In the genomic region with DNA sequence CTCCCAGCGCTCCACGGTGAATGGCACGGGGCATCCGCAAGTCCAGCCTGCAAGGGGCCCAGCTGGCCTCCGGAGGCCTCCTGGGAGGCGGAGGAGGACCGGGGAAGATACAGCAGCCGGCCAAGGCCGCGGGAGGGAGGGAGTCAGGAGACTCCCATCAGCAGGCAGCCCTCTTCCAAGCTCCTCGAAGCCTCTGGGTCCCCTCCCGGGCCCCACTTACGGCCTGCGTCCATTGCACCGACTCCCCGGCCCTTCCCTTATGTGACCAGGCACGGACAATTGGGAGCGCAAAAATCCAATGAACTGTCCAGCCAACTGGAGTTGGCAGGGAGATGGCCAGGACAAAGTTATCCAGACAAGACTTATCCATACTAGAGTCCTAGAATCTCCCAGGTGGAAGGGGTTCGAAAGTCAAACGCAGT, we compare ENCODE assay signal across 8 cellular contexts. TPM values are rescaled to one million over a fixed set of nuclear protein-coding genes. Genes with fewer than 3 reads are reported as not detected.
DNase-seq lines count a peak whose midpoint lies in the region; ATAC-seq and TF ChIP-seq lines count a peak whose summit lies in the region.

No MANE protein-coding gene starts in this region.

- peak overlapping the region; percentile 87 to 99 (median 96) for H3K4me3 Mint-ChIP-seq in CD8-positive, alpha-beta memory T cell
- H3K4me3 Mint-ChIP-seq in naive thymus-derived CD4-positive, alpha-beta T cell = peak overlapping the region; percentile 87 to 99 (median 96)

- no TSS peak for BruUV-seq in OCI-LY7 (replicated peaks; lab: Mats Ljungman, UMichigan)

- H2AFZ ChIP-seq in OCI-LY7 (ENCODE audit: low read length) = peak overlapping the region; percentile 95

- H3K27ac Mint-ChIP-seq in CD8-positive, alpha-beta memory T cell = peak overlapping the region in 7 of 8 donors; percentile 23 to 83 (median 53)
- peak overlapping the region in 8 of 9 donors; percentile 67 to 93 (median 84) for H3K27ac Mint-ChIP-seq in naive thymus-derived CD4-positive, alpha-beta T cell

- H3K79me2 ChIP-seq in OCI-LY7 (ENCODE audit: insufficient read depth, low read depth, low read length) = no peaks in the 10 kb centered on the region

- H3K36me3 ChIP-seq in CD8-positive, alpha-beta memory T cell (ENCODE audit: insufficient read depth, low read length) = no peaks in the 10 kb centered on the region
- no peaks in the 10 kb centered on the region for H3K36me3 ChIP-seq in OCI-LY7 (ENCODE audit: insufficient read depth, low read length)
- no peaks in the 10 kb centered on the region for H3K36me3 ChIP-seq in naive thymus-derived CD4-positive, alpha-beta T cell (ENCODE audit: control insufficient read depth in 2 of 3, insufficient read depth in 3 of 3, low read length in 3 of 3)

- no peaks in the 10 kb centered on the region for H3K9me2 ChIP-seq in OCI-LY7 (ENCODE audit: insufficient read depth, low read length)

- no peak for TF ChIP-seq CTCF in OCI-LY7 (conservative IDR thresholded peaks at IDR 0.05; ENCODE audit: low read length)

- DNase-seq in CD8-positive, alpha-beta memory T cell = no peak
- DNase-seq in OCI-LY7 (ENCODE audit: low spot score) (no peak), epithelial cell of prostate (ENCODE audit: low read depth, low spot score) (no peak), hippocampal formation (lab: John Stamatoyannopoulos, UW) (no peak), LoVo (ENCODE audit: low spot score) (no peak), amniotic stem cell (lab: John Stamatoyannopoulos, UW) (no peak)
- DNase-seq in naive thymus-derived CD4-positive, alpha-beta T cell = no peak

- H3K36me3 Mint-ChIP-seq in CD8-positive, alpha-beta memory T cell = peaks cover 0 to 20% (median 2%) of the 10 kb centered on the region in 3 donors
- peaks cover 0 to 5% (median 0%) of the 10 kb centered on the region in 5 donors for H3K36me3 Mint-ChIP-seq in naive thymus-derived CD4-positive, alpha-beta T cell

- H3K27me3 Mint-ChIP-seq in CD8-positive, alpha-beta memory T cell = peaks cover under 1 to 9% of the 10 kb centered on the region in 2 donors
- peaks cover 0 to 5% (median 0%) of the 10 kb centered on the region in 5 donors for H3K27me3 Mint-ChIP-seq in naive thymus-derived CD4-positive, alpha-beta T cell

- peaks cover 11% of the 10 kb centered on the region for H3K4me1 ChIP-seq in CD8-positive, alpha-beta memory T cell (ENCODE audit: insufficient read depth, low read length)
- H3K4me1 ChIP-seq in OCI-LY7 (ENCODE audit: insufficient read depth, low read length, poor library complexity, severe bottlenecking) = peaks cover 8% of the 10 kb centered on the region
- peaks cover 0 to 15% of the 10 kb centered on the region in 2 donors for H3K4me1 ChIP-seq in naive thymus-derived CD4-positive, alpha-beta T cell (ENCODE audit: control insufficient read depth in 2 of 2, insufficient read depth in 2 of 2, low read length in 2 of 2)

- CTCF ChIA-PET in CD8-positive, alpha-beta memory T cell (lab: Charles Lee) = interaction anchor here (1.3 kb wide), 1 partner anchor 446 kb away, joined by 4 read pairs; no protein-coding TSS in a partner anchor
- CTCF ChIA-PET in OCI-LY7 (lab: Charles Lee; ENCODE audit: unreplicated experiment) = no interaction called here
- CTCF ChIA-PET in naive thymus-derived CD4-positive, alpha-beta T cell (lab: Charles Lee) = interaction anchor here (1.0 kb wide), 1 partner anchor 105 kb away, joined by 3 read pairs; no protein-coding TSS in a partner anchor

- no peaks in the 10 kb centered on the region for H3K27me3 ChIP-seq in CD8-positive, alpha-beta memory T cell (ENCODE audit: insufficient read depth, low read length, poor library complexity, severe bottlenecking)
- H3K27me3 ChIP-seq in naive thymus-derived CD4-positive, alpha-beta T cell (ENCODE audit: control insufficient read depth in 2 of 2, insufficient read depth in 2 of 2, low read length in 2 of 2) = no peaks in the 10 kb centered on the region

- no peak for ATAC-seq in naive thymus-derived CD4-positive, alpha-beta T cell
- ATAC-seq in GM18498 (IDR thresholded peaks at IDR 0.05; ENCODE audit: unreplicated experiment) = no peak

- intact Hi-C loops in OCI-LY7 (cut with micrococcal nuclease; ENCODE audit: unreplicated experiment) = loop anchor here (5.0 kb wide), 1 partner anchor 175 kb away; a partner anchor contains a TSS
- intact Hi-C loops in naive thymus-derived CD4-positive, alpha-beta T cell (cut with micrococcal nuclease) = loop anchor here in 1 of 2 donors (2.0 kb wide), 1 partner anchor 104 kb away; no protein-coding TSS in a partner anchor

- POLR2A ChIA-PET in CD8-positive, alpha-beta memory T cell (lab: Charles Lee) = no interaction called here
- POLR2A ChIA-PET in OCI-LY7 (lab: Charles Lee) = no interaction called here
- POLR2A ChIA-PET in naive thymus-derived CD4-positive, alpha-beta T cell (lab: Charles Lee) = interaction anchor here (0.6 to 0.9 kb wide), 2 partner anchors 11 to 176 kb away, joined by 3 read pairs; a partner anchor contains a TSS

- peaks cover 25 to 46% (median 27%) of the 10 kb centered on the region in 3 donors for H3K4me1 Mint-ChIP-seq in CD8-positive, alpha-beta memory T cell
- peaks cover 12 to 43% (median 35%) of the 10 kb centered on the region in 7 donors for H3K4me1 Mint-ChIP-seq in naive thymus-derived CD4-positive, alpha-beta T cell

- H3K9me3 Mint-ChIP-seq in CD8-positive, alpha-beta memory T cell = peaks cover 0 to 2% (median 0%) of the 10 kb centered on the region in 5 donors
- no peaks in the 10 kb centered on the region for H3K9me3 Mint-ChIP-seq in naive thymus-derived CD4-positive, alpha-beta T cell

- H3K27ac ChIP-seq in CD8-positive, alpha-beta memory T cell (ENCODE audit: low read depth, low read length) = peak overlapping the region; percentile 36
- H3K27ac ChIP-seq in OCI-LY7 (ENCODE audit: low read depth, low read length, poor library complexity, severe bottlenecking) = no peak overlapping the region
- H3K27ac ChIP-seq in epithelial cell of prostate = peak overlapping the region; percentile 89
- peak overlapping the region; percentile 73 for H3K27ac ChIP-seq in naive thymus-derived CD4-positive, alpha-beta T cell (ENCODE audit: low read depth, low read length)

- peak overlapping the region; percentile 69 for H3K4me2 ChIP-seq in OCI-LY7 (ENCODE audit: low read length)

- no peaks in the 10 kb centered on the region for H3K9me3 ChIP-seq in CD8-positive, alpha-beta memory T cell (ENCODE audit: low read length)
- H3K9me3 ChIP-seq in OCI-LY7 (ENCODE audit: low read length) = no peaks in the 10 kb centered on the region
- no peaks in the 10 kb centered on the region for H3K9me3 ChIP-seq in naive thymus-derived CD4-positive, alpha-beta T cell (ENCODE audit: control insufficient read depth in 2 of 3, low read length in 3 of 3)

- H4K20me1 ChIP-seq in OCI-LY7 (ENCODE audit: insufficient read depth, low read length) = no peaks in the 10 kb centered on the region

- H3K4me3 ChIP-seq in CD8-positive, alpha-beta memory T cell (ENCODE audit: low read length) = peak overlapping the region; percentile 52
- peak overlapping the region; percentile 72 for H3K4me3 ChIP-seq in OCI-LY7 (ENCODE audit: low read depth, low read length, poor library complexity, severe bottlenecking)
- H3K4me3 ChIP-seq in naive thymus-derived CD4-positive, alpha-beta T cell (ENCODE audit: low read length) = peak overlapping the region; percentile 82

RNA-seq across cellular contexts. Expression of a gene that starts 0.7 kb away (rescaled TPM):
- total RNA-seq in CD8-positive, alpha-beta memory T cell = 10 to 100 TPM; 23.0 to 27.1 TPM
- 9.6 TPM for polyA plus RNA-seq in CD8-positive, alpha-beta memory T cell
- total RNA-seq in OCI-LY7 (2014; rRNA removed; shearing (Covaris generic)) = 9.8 and 11.8 TPM in 2 replicates
- 70.4 and 78.7 TPM in 2 replicates for total RNA-seq in OCI-LY7 (2022)
- 100 to 1,000 TPM in 2 of 5 experiments, 10 to 100 TPM in 3; 26.3 to 106 (median 90.3) TPM for total RNA-seq in naive thymus-derived CD4-positive, alpha-beta T cell
- 10 to 100 TPM in 1 of 2 donors, 1 to 10 TPM in 1; 6.3 to 12.4 TPM for polyA plus RNA-seq in naive thymus-derived CD4-positive, alpha-beta T cell

RNA-seq across cellular contexts. Expression of a gene that starts 17.2 kb away (rescaled TPM):
- total RNA-seq in CD8-positive, alpha-beta memory T cell = 10 to 100 TPM; 32.2 to 32.3 TPM
- 24.6 TPM for polyA plus RNA-seq in CD8-positive, alpha-beta memory T cell
- total RNA-seq in OCI-LY7 (2014; rRNA removed; shearing (Covaris generic)) = 0.26 and 0.98 TPM in 2 replicates
- 0.93 and 2.0 TPM in 2 replicates for total RNA-seq in OCI-LY7 (2022)
- 100 to 1,000 TPM in 3 of 5 experiments, 10 to 100 TPM in 2; 64.0 to 158 (median 144) TPM for total RNA-seq in naive thymus-derived CD4-positive, alpha-beta T cell
- polyA plus RNA-seq in naive thymus-derived CD4-positive, alpha-beta T cell = 10 to 100 TPM; 37.1 to 44.4 TPM

Comparison
In these comparisons a context has a peak if more than half of its experiments do, and no peak if none do; other contexts are left out.
1. RNA of a gene that starts 17.2 kb away (total RNA-seq): 64.0 to 158 TPM in naive thymus-derived CD4-positive, alpha-beta T cell and 32.2 to 32.3 TPM in CD8-positive, alpha-beta memory T cell; 0.26 to 2.0 TPM in OCI-LY7; every median in the first group is over 10 times any median in the second.
2. Peak in every context shown above with its lines, with median percentiles within 50 percentile points of each other: H3K4me3 ChIP-seq.